Comparison of ENCODE assay signal across 22 cellular contexts in the genomic region with DNA sequence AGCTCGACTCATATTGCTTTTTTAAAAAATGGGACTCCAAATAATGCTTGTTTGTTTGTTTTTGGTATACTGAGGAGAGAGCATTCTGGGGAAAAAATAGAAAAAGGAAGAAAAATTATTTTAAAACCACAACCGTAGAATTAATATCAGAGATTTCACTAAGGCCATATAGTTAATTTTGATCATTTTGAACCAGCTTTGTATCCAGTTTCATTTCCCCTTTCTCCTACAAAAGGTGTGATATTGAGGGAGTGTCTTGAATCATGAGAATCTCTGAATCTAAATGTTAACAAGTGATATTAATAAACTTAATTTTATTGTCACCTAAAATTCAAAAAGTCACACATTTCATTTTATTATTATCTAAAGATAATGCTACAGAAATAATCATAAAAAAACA.
"Had no signal": no experiment of that assay in that cellular context is flagged by ENCODE, and none has a peak within 500 bp of the region (broad histone marks: within the 10 kb centered on the region; RNA-seq: fewer than 3 reads in every experiment).

No MANE protein-coding gene starts in this region.

- H3K4me3 ChIP-seq: body of pancreas, cardiac muscle cell, heart left ventricle, thoracic aorta had no signal

- H3K9ac ChIP-seq: parathyroid adenoma had no signal

- DNase-seq: activated CD4-positive, alpha-beta T cell treated with anti-CD3 and anti-CD28 coated beads, Interleukin-2, amount 10 ng/mL, durations not matched to agents 7 days and 5 days; activated CD4-positive, CD25-positive, alpha-beta regulatory T cell treated with anti-CD3 and anti-CD28 coated beads, Interleukin-2, amount 50 U/mL, for 72 hours; activated CD8-positive, alpha-beta T cell treated with anti-CD3 and anti-CD28 coated beads for 36 hours; activated gamma-delta T cell; activated naive CD4-positive, alpha-beta T cell treated with anti-CD3 and anti-CD28 coated beads, Interleukin-2, amount 50 U/mL, for 16 hours; activated naive CD8-positive, alpha-beta T cell treated with anti-CD3 and anti-CD28 coated beads, Interleukin-2, amount 50 U/mL, for 24 hours; anterior cingulate cortex; body of pancreas; cortex of kidney; heart left ventricle; islet precursor cell; left cardiac atrium; midbrain; right cardiac atrium; stimulated activated CD4-positive, alpha-beta T cell treated with anti-CD3 and anti-CD28 coated beads, Interleukin-4, amount 100 ng/mL, for 24 hours; stimulated activated naive CD4-positive, alpha-beta T cell treated with Interleukin-2 at 50 U/mL for 16 hours; WERI-Rb-1 had no signal

- H3K27ac ChIP-seq: body of pancreas, cardiac muscle cell, epithelial cell of prostate, heart left ventricle, parathyroid adenoma, thoracic aorta, WERI-Rb-1 had no signal

- H3K36me3 ChIP-seq: cardiac muscle cell, heart left ventricle, thoracic aorta, WERI-Rb-1 had no signal

- H3K27me3 ChIP-seq: body of pancreas, cardiac muscle cell, heart left ventricle had no signal

- H3K4me1 ChIP-seq: body of pancreas, heart left ventricle, parathyroid adenoma had no signal

- H3K9me3 ChIP-seq: body of pancreas, heart left ventricle, thoracic aorta had no signal

- ATAC-seq: activated CD8-positive, alpha-beta T cell treated with anti-CD3 and anti-CD28 coated beads for 36 hours; activated naive CD8-positive, alpha-beta T cell treated with anti-CD3 and anti-CD28 coated beads, Interleukin-2, amount 50 U/mL, for 24 hours; body of pancreas; heart left ventricle; left cardiac atrium; natural killer cell treated with Interleukin-12 subunit alpha and Interleukin-12 subunit beta and Interleukin-15 and Interleukin-18, amount 100 ng/mL, for 72 hours; right cardiac atrium had no signal

- H2AFZ ChIP-seq: parathyroid adenoma had no signal
